10 cellular contexts compared by ENCODE assay signal in the genomic region with DNA sequence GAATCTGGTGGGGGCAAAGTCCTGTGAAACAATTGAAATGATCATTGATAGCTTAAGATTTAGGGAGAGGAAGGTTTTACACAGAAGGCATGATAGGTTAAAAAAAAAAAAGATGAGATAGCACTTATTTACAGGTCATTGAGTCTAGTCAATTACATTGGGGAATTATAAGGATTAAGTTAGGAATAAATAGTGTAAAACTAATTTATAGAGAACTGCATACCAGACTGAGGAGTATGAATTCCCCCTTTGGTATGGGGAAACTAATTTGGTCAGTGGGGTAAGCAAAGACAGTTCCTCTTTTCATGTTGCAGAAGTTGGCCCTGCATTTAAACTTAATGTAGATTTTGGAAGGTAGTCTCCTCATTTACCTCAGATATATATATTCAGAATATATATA. TPM values are rescaled to one million over a fixed set of nuclear protein-coding genes. Genes with fewer than 3 reads are reported as not detected.
DNase-seq lines count a peak whose midpoint lies in the region; ATAC-seq, FAIRE-seq and TF ChIP-seq lines count a peak whose summit lies in the region.
"Had no signal": no experiment of that assay in that cellular context is flagged by ENCODE, and none has a peak within 500 bp of the region (broad histone marks: within the 10 kb centered on the region; RNA-seq: fewer than 3 reads in every experiment).

No MANE protein-coding gene starts in this region.

- FAIRE-seq in GM19239 (lab: Jason Lieb, UNC) = peak; percentile 66

- no peaks in the 10 kb centered on the region for H3K9me3 ChIP-seq in CD4-positive, CD25-positive, alpha-beta regulatory T cell (ENCODE audit: control insufficient read depth in 2 of 2, low read length in 2 of 2)

- peaks cover 12% of the 10 kb centered on the region for H3K36me3 Mint-ChIP-seq in CD4-positive, CD25-positive, alpha-beta regulatory T cell
- peaks cover 48% of the 10 kb centered on the region for H3K36me3 Mint-ChIP-seq in activated naive CD8-positive, alpha-beta T cell treated with anti-CD3 and anti-CD28 coated beads, Interleukin-2, amount 50 U/mL, for 24 hours (ENCODE audit: low read depth)

- no peaks in the 10 kb centered on the region for H3K27me3 ChIP-seq in CD4-positive, CD25-positive, alpha-beta regulatory T cell (ENCODE audit: control insufficient read depth, insufficient read depth, low read length)
- no peaks in the 10 kb centered on the region for H3K27me3 ChIP-seq in dorsolateral prefrontal cortex

- peaks cover 54 to 84% (median 61%) of the 10 kb centered on the region in 4 donors for H3K4me1 Mint-ChIP-seq in CD4-positive, CD25-positive, alpha-beta regulatory T cell
- H3K4me1 Mint-ChIP-seq in activated naive CD8-positive, alpha-beta T cell treated with anti-CD3 and anti-CD28 coated beads, Interleukin-2, amount 50 U/mL, for 24 hours = peaks cover 64% of the 10 kb centered on the region

- no peaks in the 10 kb centered on the region for H3K27me3 Mint-ChIP-seq in CD4-positive, CD25-positive, alpha-beta regulatory T cell
- no peaks in the 10 kb centered on the region for H3K27me3 Mint-ChIP-seq in activated naive CD8-positive, alpha-beta T cell treated with anti-CD3 and anti-CD28 coated beads, Interleukin-2, amount 50 U/mL, for 24 hours

- no peak for ATAC-seq in CD4-positive, CD25-positive, alpha-beta regulatory T cell (ENCODE audit: low read depth in 2 of 2)
- ATAC-seq in HG03378 (IDR thresholded peaks at IDR 0.05; ENCODE audit: unreplicated experiment) = peak; percentile 53
- ATAC-seq in activated naive CD8-positive, alpha-beta T cell treated with anti-CD3 and anti-CD28 coated beads, Interleukin-2, amount 50 U/mL, for 24 hours = no peak

- peak overlapping the region; percentile 14 to 71 (median 50) for H3K4me3 Mint-ChIP-seq in CD4-positive, CD25-positive, alpha-beta regulatory T cell
- no peak overlapping the region for H3K4me3 Mint-ChIP-seq in activated naive CD8-positive, alpha-beta T cell treated with anti-CD3 and anti-CD28 coated beads, Interleukin-2, amount 50 U/mL, for 24 hours

- H3K9me3 Mint-ChIP-seq in CD4-positive, CD25-positive, alpha-beta regulatory T cell = no peaks in the 10 kb centered on the region
- no peaks in the 10 kb centered on the region for H3K9me3 Mint-ChIP-seq in activated naive CD8-positive, alpha-beta T cell treated with anti-CD3 and anti-CD28 coated beads, Interleukin-2, amount 50 U/mL, for 24 hours

- intact Hi-C loops in dorsolateral prefrontal cortex (cut with DNase I) = no loop called here

- H3K27ac Mint-ChIP-seq in CD4-positive, CD25-positive, alpha-beta regulatory T cell = peak overlapping the region in 2 of 3 donors; percentile 67 to 74
- peak overlapping the region; percentile 73 for H3K27ac Mint-ChIP-seq in activated naive CD8-positive, alpha-beta T cell treated with anti-CD3 and anti-CD28 coated beads, Interleukin-2, amount 50 U/mL, for 24 hours

- peaks cover 48% of the 10 kb centered on the region for H3K4me1 ChIP-seq in CD4-positive, CD25-positive, alpha-beta regulatory T cell (ENCODE audit: control insufficient read depth, insufficient read depth, low read length, poor library complexity, severe bottlenecking)

- H3K4me3 ChIP-seq in CD4-positive, CD25-positive, alpha-beta regulatory T cell (ENCODE audit: low read depth, low read length) = peak overlapping the region; percentile 39
- no peak overlapping the region for H3K4me3 ChIP-seq in dorsolateral prefrontal cortex
- H3K4me3 ChIP-seq: SK-N-MC had no signal

- H3K36me3 ChIP-seq in CD4-positive, CD25-positive, alpha-beta regulatory T cell (ENCODE audit: control insufficient read depth, insufficient read depth, low read length) = peaks cover 29% of the 10 kb centered on the region

- no peak for DNase-seq in CD4-positive, CD25-positive, alpha-beta regulatory T cell
- DNase-seq in GM19239 (ENCODE audit: insufficient read length, low spot score) = no peak
- no peak for DNase-seq in activated naive CD8-positive, alpha-beta T cell treated with anti-CD3 and anti-CD28 coated beads, Interleukin-2, amount 50 U/mL, for 24 hours
- DNase-seq in iPS-NIHi11 (ENCODE audit: low spot score) = no peak
- no peak for DNase-seq in NCI-H69 (lab: John Stamatoyannopoulos, UW)
- DNase-seq in dorsolateral prefrontal cortex = no peak
- DNase-seq in amniotic stem cell (lab: John Stamatoyannopoulos, UW) = no peak
- DNase-seq: DND-41 had no signal

- no peak overlapping the region for H3K27ac ChIP-seq in CD4-positive, CD25-positive, alpha-beta regulatory T cell (ENCODE audit: insufficient read depth, low read length, poor library complexity, severe bottlenecking)
- peak overlapping the region in 2 of 59 donors; percentile 3 to 4 for H3K27ac ChIP-seq in dorsolateral prefrontal cortex

- TF ChIP-seq CTCF in dorsolateral prefrontal cortex (IDR thresholded peaks at IDR 0.05 in 54 of 56, conservative IDR thresholded peaks at IDR 0.05 in 2 of 56; ENCODE audit: low read depth in 1 of 56, partially characterized antibody in 56 of 56) = no peak

RNA-seq across cellular contexts. Expression of gene GLS, which starts 10.7 kb away (rescaled TPM):
- 301 TPM for total RNA-seq in CD4-positive, CD25-positive, alpha-beta regulatory T cell
- polyA plus RNA-seq in CD4-positive, CD25-positive, alpha-beta regulatory T cell = 10 to 100 TPM; 38.7 to 65.7 (median 43.9) TPM
- total RNA-seq in dorsolateral prefrontal cortex = 100 to 1,000 TPM; 130 to 387 (median 309) TPM
